Comparison of ENCODE assay signal across 8 cellular contexts in genomic region chr9:90870646-90871326, GRCh38.
DNase-seq lines count a peak whose midpoint lies in the region; ATAC-seq and TF ChIP-seq lines count a peak whose summit lies in the region.

No MANE protein-coding gene starts in this region.

- no peaks in the 10 kb centered on the region for H3K79me2 ChIP-seq in neural progenitor cell (ENCODE audit: low read depth)

- H3K4me3 Mint-ChIP-seq in activated CD4-positive, alpha-beta T cell treated with anti-CD3 and anti-CD28 coated beads, Interleukin-2, amount 10 ng/mL, durations not matched to agents 24 days and 14 days, result no peak overlapping the region
- no peak overlapping the region for H3K4me3 Mint-ChIP-seq in neural progenitor cell

- WGBS in esophagus squamous epithelium, 2 donors, result 12 to 14% methylated on average over 4 of the region's 4 CpGs

- H3K4me2 ChIP-seq in neural progenitor cell, result no peak overlapping the region

- H3K27ac Mint-ChIP-seq in activated CD4-positive, alpha-beta T cell treated with anti-CD3 and anti-CD28 coated beads, Interleukin-2, amount 10 ng/mL, durations not matched to agents 24 days and 14 days, result no peak overlapping the region
- no peak overlapping the region for H3K27ac Mint-ChIP-seq in neural progenitor cell

- H3F3A ChIP-seq in neural progenitor cell (ENCODE audit: low read depth), result no peaks in the 10 kb centered on the region

- peak; percentile 82 for TF ChIP-seq CTCF in GM12873 (IDR thresholded peaks at IDR 0.05; ENCODE audit: insufficient read depth, low read depth, low read length, missing control alignments)
- peak; percentile 60 to 85 (median 78) for TF ChIP-seq CTCF in esophagus squamous epithelium (IDR thresholded peaks at IDR 0.05)
- peak; percentile 96 for TF ChIP-seq CTCF in neural progenitor cell (IDR thresholded peaks at IDR 0.05)

- TF ChIP-seq POLR2A in esophagus squamous epithelium (IDR thresholded peaks at IDR 0.05), result no peak

- no peaks in the 10 kb centered on the region for H3K9me3 Mint-ChIP-seq in activated CD4-positive, alpha-beta T cell treated with anti-CD3 and anti-CD28 coated beads, Interleukin-2, amount 10 ng/mL, durations not matched to agents 24 days and 14 days
- H3K9me3 Mint-ChIP-seq in neural progenitor cell, result no peaks in the 10 kb centered on the region

- no peaks in the 10 kb centered on the region for H3K36me3 Mint-ChIP-seq in activated CD4-positive, alpha-beta T cell treated with anti-CD3 and anti-CD28 coated beads, Interleukin-2, amount 10 ng/mL, durations not matched to agents 24 days and 14 days (ENCODE audit: low read depth)
- no peaks in the 10 kb centered on the region for H3K36me3 Mint-ChIP-seq in neural progenitor cell

- H3K27me3 Mint-ChIP-seq in activated CD4-positive, alpha-beta T cell treated with anti-CD3 and anti-CD28 coated beads, Interleukin-2, amount 10 ng/mL, durations not matched to agents 24 days and 14 days, result peaks cover 13% of the 10 kb centered on the region
- no peaks in the 10 kb centered on the region for H3K27me3 Mint-ChIP-seq in neural progenitor cell (ENCODE audit: insufficient read depth, low read depth)

- H3K36me3 ChIP-seq in esophagus squamous epithelium, result peaks cover 0 to 55% (median 0%) of the 10 kb centered on the region in 3 donors
- no peaks in the 10 kb centered on the region for H3K36me3 ChIP-seq in neural progenitor cell

- H3K9me3 ChIP-seq in esophagus squamous epithelium (no peaks in the 10 kb centered on the region), neural progenitor cell (ENCODE audit: low read depth) (no peaks in the 10 kb centered on the region)

- H2AFZ ChIP-seq in neural progenitor cell (replicated peaks), result no peak overlapping the region

- peaks cover 0 to 17% (median 9%) of the 10 kb centered on the region in 3 donors for H3K4me1 ChIP-seq in esophagus squamous epithelium
- H3K4me1 ChIP-seq in neural progenitor cell, result no peaks in the 10 kb centered on the region

- H4K20me1 ChIP-seq in neural progenitor cell (ENCODE audit: low read depth), result no peaks in the 10 kb centered on the region

- in situ Hi-C loops in ACHN (cut with HindIII; ENCODE audit: low pct_ligation_motif_present, low pct_unique_long_range_greater_than_20kb, low sequenced_read_pairs), result no loop called here

- no peak for ATAC-seq in HG02623 (IDR thresholded peaks at IDR 0.05; ENCODE audit: unreplicated experiment)

- intact Hi-C loops in activated CD4-positive, alpha-beta T cell treated with anti-CD3 and anti-CD28 coated beads, Interleukin-2, amount 10 ng/mL, durations not matched to agents 24 days and 14 days (cut with micrococcal nuclease), result loop anchor here (5.0 kb wide), 3 partner anchors 648 to 1293 kb away; no protein-coding TSS in a partner anchor
- intact Hi-C loops in esophagus squamous epithelium (cut with DNase I), result loop anchor here (10.0 kb wide), 1 partner anchor 726 kb away; no protein-coding TSS in a partner anchor

- H3K27me3 ChIP-seq in esophagus squamous epithelium (no peaks in the 10 kb centered on the region), neural progenitor cell (no peaks in the 10 kb centered on the region)

- peak; percentile 31 for DNase-seq in ACHN
- DNase-seq in NCI-H2107 treated with DMSO at 0.1 percent for 48 hours (lab: John Stamatoyannopoulos, UW; ENCODE audit: unreplicated experiment), result peak; percentile 34
- peak; percentile 79 for DNase-seq in activated CD4-positive, alpha-beta T cell treated with anti-CD3 and anti-CD28 coated beads, Interleukin-2, amount 10 ng/mL, durations not matched to agents 24 days and 14 days
- DNase-seq in esophagus squamous epithelium (lab: John Stamatoyannopoulos, UW), result no peak
- peak; percentile 55 for DNase-seq in neural progenitor cell (ENCODE audit: low spot score)
- DNase-seq in mesenteric fat pad (ENCODE audit: low spot score), result no peak

- no peak overlapping the region for H3K4me3 ChIP-seq in esophagus squamous epithelium
- H3K4me3 ChIP-seq in neural progenitor cell, result no peak overlapping the region

- no peak overlapping the region for H3K27ac ChIP-seq in esophagus squamous epithelium
- H3K27ac ChIP-seq in neural progenitor cell, result no peak overlapping the region

- H3K9ac ChIP-seq in neural progenitor cell, result no peak overlapping the region

- H3K4me1 Mint-ChIP-seq in activated CD4-positive, alpha-beta T cell treated with anti-CD3 and anti-CD28 coated beads, Interleukin-2, amount 10 ng/mL, durations not matched to agents 24 days and 14 days, result no peaks in the 10 kb centered on the region
- peaks cover 24% of the 10 kb centered on the region for H3K4me1 Mint-ChIP-seq in neural progenitor cell

Comparison
In these comparisons a context has a peak if more than half of its experiments do, and no peak if none do; other contexts are left out.
1. DNase-seq: peak in ACHN (single experiment), NCI-H2107 treated with DMSO at 0.1 percent for 48 hours (single experiment), activated CD4-positive, alpha-beta T cell treated with anti-CD3 and anti-CD28 coated beads, Interleukin-2, amount 10 ng/mL, durations not matched to agents 24 days and 14 days (single experiment) and neural progenitor cell (single experiment); none in esophagus squamous epithelium (single experiment) and mesenteric fat pad (single experiment).
2. Peak in every context shown above with its lines, with median percentiles within 50 percentile points of each other: CTCF ChIP-seq.